In genomic region chr6:106084973-106085686, GRCh38 we compare ENCODE assay signal across 8 cellular contexts. TPM values are rescaled to one million over a fixed set of nuclear protein-coding genes. Genes with fewer than 3 reads are reported as not detected.
DNase-seq lines count a peak whose midpoint lies in the region; ATAC-seq, FAIRE-seq and TF ChIP-seq lines count a peak whose summit lies in the region.

No MANE protein-coding gene starts in this region.

- ATAC-seq in naive B cell (ENCODE audit: low read depth in 2 of 2) (no peak), HG03432 (IDR thresholded peaks at IDR 0.05; ENCODE audit: unreplicated experiment) (no peak)

- no peaks in the 10 kb centered on the region for H3K9me3 Mint-ChIP-seq in CD8-positive, alpha-beta memory T cell
- H3K9me3 Mint-ChIP-seq in chondrocyte (ENCODE audit: low read depth) = no peaks in the 10 kb centered on the region
- peaks cover 0 to 6% (median 0%) of the 10 kb centered on the region in 7 donors for H3K9me3 Mint-ChIP-seq in naive B cell

- H3K27ac Mint-ChIP-seq in CD8-positive, alpha-beta memory T cell = peak overlapping the region; percentile 2 to 97 (median 86)
- no peak overlapping the region for H3K27ac Mint-ChIP-seq in chondrocyte (ENCODE audit: unreplicated experiment)
- H3K27ac Mint-ChIP-seq in naive B cell = peak overlapping the region in 5 of 6 donors; percentile 1 to 90 (median 63)

- POLR2A ChIA-PET in CD8-positive, alpha-beta memory T cell (lab: Charles Lee) = interaction anchor here (0.6 to 1.9 kb wide), 3 partner anchors 10 to 713 kb away, joined by 3 to 10 read pairs (median 8); no protein-coding TSS in a partner anchor

- TF ChIP-seq CTCF in chondrocyte (IDR thresholded peaks at IDR 0.05) = no peak

- H3K27me3 ChIP-seq in CD8-positive, alpha-beta memory T cell (ENCODE audit: insufficient read depth, low read length, poor library complexity, severe bottlenecking) = no peaks in the 10 kb centered on the region

- FAIRE-seq in urothelium cell line (lab: Jason Lieb, UNC) = no peak

- no peaks in the 10 kb centered on the region for H3K36me3 ChIP-seq in CD8-positive, alpha-beta memory T cell (ENCODE audit: insufficient read depth, low read length)

- peaks cover 0 to 5% (median 5%) of the 10 kb centered on the region in 3 donors for H3K36me3 Mint-ChIP-seq in CD8-positive, alpha-beta memory T cell
- H3K36me3 Mint-ChIP-seq in chondrocyte (ENCODE audit: low read depth) (no peaks in the 10 kb centered on the region), naive B cell (peaks cover 0 to 4% of the 10 kb centered on the region in 2 donors)

- no peak overlapping the region for H3K27ac ChIP-seq in CD8-positive, alpha-beta memory T cell (ENCODE audit: low read depth, low read length)

- CTCF ChIA-PET in CD8-positive, alpha-beta memory T cell (lab: Charles Lee) = interaction anchor here (1.1 to 3.9 kb wide), 8 partner anchors 12 to 653 kb away, joined by 3 to 34 read pairs (median 7); no protein-coding TSS in a partner anchor

- H3K4me3 Mint-ChIP-seq in CD8-positive, alpha-beta memory T cell = peak overlapping the region; percentile 90 to 97 (median 93)
- H3K4me3 Mint-ChIP-seq in chondrocyte (ENCODE audit: unreplicated experiment) (peak overlapping the region; percentile 74), naive B cell (peak overlapping the region in 7 of 8 donors; percentile 25 to 94 (median 93))

- no peaks in the 10 kb centered on the region for H3K9me3 ChIP-seq in CD8-positive, alpha-beta memory T cell (ENCODE audit: low read length)

- no peak for DNase-seq in CD8-positive, alpha-beta memory T cell
- peak; percentile 73 for DNase-seq in M059J (ENCODE audit: low read depth)
- no peak for DNase-seq in chondrocyte (ENCODE audit: low spot score)
- DNase-seq in naive B cell = no peak
- no peak for DNase-seq in NCI-H146 (lab: John Stamatoyannopoulos, UW)
- no peak for DNase-seq in NCI-H2171 treated with DMSO at 0.1 percent for 48 hours (lab: John Stamatoyannopoulos, UW)
- no peak for DNase-seq in urothelium cell line (ENCODE audit: low spot score)

- H3K4me3 ChIP-seq in CD8-positive, alpha-beta memory T cell (ENCODE audit: low read length) = no peak overlapping the region

- H3K4me1 ChIP-seq in CD8-positive, alpha-beta memory T cell (ENCODE audit: insufficient read depth, low read length) = peaks cover 63% of the 10 kb centered on the region

- peaks cover 0 to 4% of the 10 kb centered on the region in 2 donors for H3K27me3 Mint-ChIP-seq in CD8-positive, alpha-beta memory T cell
- H3K27me3 Mint-ChIP-seq in chondrocyte (ENCODE audit: low read depth) (peaks cover 22% of the 10 kb centered on the region), naive B cell (peaks cover 17 to 35% (median 29%) of the 10 kb centered on the region in 3 donors)

- peaks cover 72 to 89% (median 87%) of the 10 kb centered on the region in 3 donors for H3K4me1 Mint-ChIP-seq in CD8-positive, alpha-beta memory T cell
- H3K4me1 Mint-ChIP-seq in chondrocyte (ENCODE audit: low read depth) = peaks cover 37% of the 10 kb centered on the region
- H3K4me1 Mint-ChIP-seq in naive B cell = peaks cover 35 to 43% (median 43%) of the 10 kb centered on the region in 3 donors

RNA-seq across cellular contexts. Expression of gene PRDM1, which starts 1.0 kb away (rescaled TPM):
- total RNA-seq in CD8-positive, alpha-beta memory T cell = 10 to 100 TPM; 88.2 to 90.7 TPM
- polyA plus RNA-seq in CD8-positive, alpha-beta memory T cell = 79.8 TPM
- 8.0 and 14.8 TPM in 2 replicates for total RNA-seq in M059J (2014; rRNA removed; shearing (Covaris generic))
- total RNA-seq in chondrocyte = 0.08 to 0.15 TPM (median 0.15 TPM) in 3 replicates
- polyA plus RNA-seq in naive B cell (ENCODE audit: low read depth in 6 of 6) = 1 to 10 TPM in 3 of 6 donors, under 1 TPM in 2, not detected in 1; 0.62 to 4.2 (median 2.9) TPM
